In genomic region chr19:18488403-18488723, GRCh38 we compare ENCODE assay signal across 11 cellular contexts. TPM values are rescaled to one million over a fixed set of nuclear protein-coding genes. Genes with fewer than 3 reads are reported as not detected.
A peak's percentile ranks its signal among the peaks of the same experiment; 100 is the strongest.
DNase-seq lines count a peak whose midpoint lies in the region; ATAC-seq, FAIRE-seq and TF ChIP-seq lines count a peak whose summit lies in the region.
"Had no signal": no experiment of that assay in that cellular context is flagged by ENCODE, and none has a peak within 500 bp of the region (broad histone marks: within the 10 kb centered on the region; RNA-seq: fewer than 3 reads in every experiment).

No MANE protein-coding gene starts in this region.

- peaks cover 10% of the 10 kb centered on the region for H3K4me1 Mint-ChIP-seq in activated naive CD4-positive, alpha-beta T cell treated with anti-CD3 and anti-CD28 coated beads, Interleukin-2, amount 10 ng/mL, durations not matched to agents 7 days and 5 days

- peaks cover 98% of the 10 kb centered on the region for H3K79me2 ChIP-seq in mammary epithelial cell (ENCODE audit: insufficient read depth, low read length)

- H3K4me3 ChIP-seq in mammary epithelial cell (replicated peaks in 1 of 3; ENCODE audit: insufficient read depth in 1 of 3, low read depth in 2 of 3, low read length in 3 of 3) (no peak overlapping the region), kidney (ENCODE audit: low read length in 2 of 2) (no peak overlapping the region), gastroesophageal sphincter (no peak overlapping the region)

- H3K9ac ChIP-seq in mammary epithelial cell (ENCODE audit: insufficient read depth, low read length) (no peak overlapping the region), kidney (ENCODE audit: low read length in 2 of 2) (peak overlapping the region in 1 of 2 donors; percentile 53)

- in situ Hi-C loops in mammary epithelial cell (cut with MboI; ENCODE audit: low sequenced_read_pairs in 2 of 2), result no loop called here

- H3K9me3 ChIP-seq in mammary epithelial cell (replicated peaks; ENCODE audit: insufficient read depth, low read length), result no peaks in the 10 kb centered on the region
- H3K9me3 ChIP-seq in kidney (ENCODE audit: control insufficient read depth in 1 of 2, low read length in 2 of 2), result no peaks in the 10 kb centered on the region
- no peaks in the 10 kb centered on the region for H3K9me3 ChIP-seq in gastroesophageal sphincter

- dilution Hi-C loops in mammary epithelial cell (cut with HindIII; ENCODE audit: low sequenced_read_pairs), result loop anchor here (5.0 kb wide), 4 partner anchors 39 to 269 kb away; partner anchors contain the start of gene REX1BD

- H3K27me3 ChIP-seq in mammary epithelial cell (ENCODE audit: insufficient read depth, low read length), result no peaks in the 10 kb centered on the region
- H3K27me3 ChIP-seq in gastroesophageal sphincter, result no peaks in the 10 kb centered on the region

- peak; percentile 56 for DNase-seq in 8988T
- peak; percentile 35 for DNase-seq in mammary epithelial cell
- DNase-seq in kidney, result no peak
- no peak for DNase-seq in NCI-H526 (lab: John Stamatoyannopoulos, UW)
- no peak for DNase-seq in activated naive CD4-positive, alpha-beta T cell treated with anti-CD3 and anti-CD28 coated beads, Interleukin-2, amount 10 ng/mL, durations not matched to agents 7 days and 5 days
- DNase-seq: activated naive CD4-positive, alpha-beta T cell; DMS153; KG1 had no signal

- no peak overlapping the region for H3K27ac ChIP-seq in mammary epithelial cell (ENCODE audit: insufficient read depth, low read depth, low read length)
- H3K27ac ChIP-seq in kidney (ENCODE audit: low read depth in 2 of 2, low read length in 2 of 2), result peak overlapping the region; percentile 77 to 89
- H3K27ac ChIP-seq in gastroesophageal sphincter, result peak overlapping the region in 2 of 4 donors; percentile 45 to 68

- H4K20me1 ChIP-seq in mammary epithelial cell (ENCODE audit: insufficient read depth, low read length), result no peaks in the 10 kb centered on the region

- H3K36me3 ChIP-seq in mammary epithelial cell (ENCODE audit: insufficient read depth, low read length) (no peaks in the 10 kb centered on the region), kidney (ENCODE audit: control insufficient read depth in 1 of 2, insufficient read depth in 2 of 2, low read length in 2 of 2) (no peaks in the 10 kb centered on the region), gastroesophageal sphincter (no peaks in the 10 kb centered on the region)

- H3K4me2 ChIP-seq in mammary epithelial cell (ENCODE audit: insufficient read depth, low read depth, low read length), result peak overlapping the region; percentile 16

- H3K4me1 ChIP-seq in mammary epithelial cell (ENCODE audit: insufficient read depth, low read length), result peaks cover 34% of the 10 kb centered on the region
- H3K4me1 ChIP-seq in kidney (ENCODE audit: control insufficient read depth in 1 of 2, insufficient read depth in 1 of 2, low read depth in 1 of 2, low read length in 2 of 2), result peaks cover 70 to 74% of the 10 kb centered on the region in 2 donors
- H3K4me1 ChIP-seq in gastroesophageal sphincter, result peaks cover 0 to 88% (median 50%) of the 10 kb centered on the region in 3 donors

- no TSS peak for BruUV-seq in mammary epithelial cell (replicated peaks; lab: Mats Ljungman, UMichigan)

- no peak for FAIRE-seq in kidney (lab: Jason Lieb, UNC)

- 82% methylated on average over 6 of the region's 6 CpGs for WGBS in mammary epithelial cell (ENCODE audit: low coverage, missing lambda C conversion rate)
- WGBS in gastroesophageal sphincter (ENCODE audit: low coverage in 1 of 2), 2 donors, result 100% methylated on average over 1 of the region's 6 CpGs; no CpG with 5 or more reads in 1 of the 2 donors

- intact Hi-C loops in mammary epithelial cell (cut with micrococcal nuclease) (no loop called here), kidney (cut with DNase I) (no loop called here)

- TF ChIP-seq POLR2A in gastroesophageal sphincter (IDR thresholded peaks at IDR 0.05), result no peak

- no peaks in the 10 kb centered on the region for H3K36me3 Mint-ChIP-seq in activated naive CD4-positive, alpha-beta T cell treated with anti-CD3 and anti-CD28 coated beads, Interleukin-2, amount 10 ng/mL, durations not matched to agents 7 days and 5 days

- TF ChIP-seq CTCF in GM12874 (IDR thresholded peaks at IDR 0.05; ENCODE audit: insufficient read depth, low read depth, low read length) (peak; percentile 19; the same call in 1 of the 2 replicates), mammary epithelial cell (conservative IDR thresholded peaks at IDR 0.05 in 1 of 2, IDR thresholded peaks at IDR 0.05 in 1 of 2; ENCODE audit: extremely low read depth in 1 of 2, insufficient read depth in 1 of 2, low read depth in 1 of 2, low read length in 2 of 2) (peak in 1 of 2 donors; percentile 56), kidney (IDR thresholded peaks at IDR 0.05; ENCODE audit: borderline replicate concordance, extremely low read depth, insufficient read depth) (no peak), gastroesophageal sphincter (IDR thresholded peaks at IDR 0.05) (peak in 1 of 4 experiments; percentile 24)

- no peak overlapping the region for H3K4me3 Mint-ChIP-seq in activated naive CD4-positive, alpha-beta T cell treated with anti-CD3 and anti-CD28 coated beads, Interleukin-2, amount 10 ng/mL, durations not matched to agents 7 days and 5 days

- ATAC-seq in GM19328 (IDR thresholded peaks at IDR 0.05; ENCODE audit: unreplicated experiment) (no peak), gastroesophageal sphincter (no peak)

- CTCF ChIA-PET in mammary epithelial cell (lab: Charles Lee; ENCODE audit: low non-redundant PET), result interaction anchor here (0.6 kb wide), 2 partner anchors 101 to 107 kb away, joined by 3 to 5 read pairs; no protein-coding TSS in a partner anchor
- CTCF ChIA-PET in activated naive CD4-positive, alpha-beta T cell treated with anti-CD3 and anti-CD28 coated beads, Interleukin-2, amount 10 ng/mL, durations not matched to agents 7 days and 5 days (lab: Charles Lee), result interaction anchor here (0.7 kb wide), 1 partner anchor 85 kb away, joined by 4 read pairs; no protein-coding TSS in a partner anchor

- H3K27ac Mint-ChIP-seq in activated naive CD4-positive, alpha-beta T cell treated with anti-CD3 and anti-CD28 coated beads, Interleukin-2, amount 10 ng/mL, durations not matched to agents 7 days and 5 days, result no peak overlapping the region

- H3K27me3 Mint-ChIP-seq in activated naive CD4-positive, alpha-beta T cell treated with anti-CD3 and anti-CD28 coated beads, Interleukin-2, amount 10 ng/mL, durations not matched to agents 7 days and 5 days, result no peaks in the 10 kb centered on the region

- H3K9me3 Mint-ChIP-seq in activated naive CD4-positive, alpha-beta T cell treated with anti-CD3 and anti-CD28 coated beads, Interleukin-2, amount 10 ng/mL, durations not matched to agents 7 days and 5 days, result no peaks in the 10 kb centered on the region

- TF ChIP-seq EP300 in gastroesophageal sphincter (IDR thresholded peaks at IDR 0.05), result no peak

- no peak overlapping the region for H2AFZ ChIP-seq in mammary epithelial cell (ENCODE audit: low read depth, low read length)

RNA-seq across cellular contexts. Expression of gene ELL, which starts 33.5 kb away (rescaled TPM):
- total RNA-seq in mammary epithelial cell (10 to 100 TPM; 17.3 to 27.7 TPM), kidney (25.2 TPM), gastroesophageal sphincter (10 to 100 TPM; 12.5 to 19.0 (median 14.7) TPM)
- polyA plus RNA-seq in mammary epithelial cell (9.5 TPM), kidney (ENCODE audit: insufficient read depth, low read depth, low replicate concordance) (5.7 TPM)
- polyA minus RNA-seq in mammary epithelial cell, result 10.9 TPM

RNA-seq across cellular contexts. Expression of gene ISYNA1, which starts 50.4 kb away (rescaled TPM):
- total RNA-seq in mammary epithelial cell, result 10 to 100 TPM; 13.0 to 26.3 TPM
- 14.9 TPM for polyA plus RNA-seq in mammary epithelial cell
- 10.4 TPM for polyA minus RNA-seq in mammary epithelial cell
- 68.6 TPM for total RNA-seq in kidney
- polyA plus RNA-seq in kidney (ENCODE audit: insufficient read depth, low read depth, low replicate concordance), result 101 TPM
- 10 to 100 TPM; 15.2 to 31.6 (median 19.8) TPM for total RNA-seq in gastroesophageal sphincter

RNA-seq across cellular contexts. Expression of gene FKBP8, which starts 55.0 kb away (rescaled TPM):
- total RNA-seq in mammary epithelial cell (100 to 1,000 TPM; 201 to 213 TPM), kidney (207 TPM), gastroesophageal sphincter (100 to 1,000 TPM; 408 to 436 (median 418) TPM)
- polyA plus RNA-seq in mammary epithelial cell (165 TPM), kidney (ENCODE audit: insufficient read depth, low read depth, low replicate concordance) (314 TPM)
- 75.5 TPM for polyA minus RNA-seq in mammary epithelial cell

Comparison
In these comparisons a context has a peak if more than half of its experiments do, and no peak if none do; other contexts are left out.
1. DNase-seq: peak in 8988T (single experiment) and mammary epithelial cell (single experiment); none in kidney (single experiment), NCI-H526 (0 of 2) and activated naive CD4-positive, alpha-beta T cell treated with anti-CD3 and anti-CD28 coated beads, Interleukin-2, amount 10 ng/mL, durations not matched to agents 7 days and 5 days (single experiment).